Comparison of ENCODE assay signal across 8 cellular contexts in the genomic region with DNA sequence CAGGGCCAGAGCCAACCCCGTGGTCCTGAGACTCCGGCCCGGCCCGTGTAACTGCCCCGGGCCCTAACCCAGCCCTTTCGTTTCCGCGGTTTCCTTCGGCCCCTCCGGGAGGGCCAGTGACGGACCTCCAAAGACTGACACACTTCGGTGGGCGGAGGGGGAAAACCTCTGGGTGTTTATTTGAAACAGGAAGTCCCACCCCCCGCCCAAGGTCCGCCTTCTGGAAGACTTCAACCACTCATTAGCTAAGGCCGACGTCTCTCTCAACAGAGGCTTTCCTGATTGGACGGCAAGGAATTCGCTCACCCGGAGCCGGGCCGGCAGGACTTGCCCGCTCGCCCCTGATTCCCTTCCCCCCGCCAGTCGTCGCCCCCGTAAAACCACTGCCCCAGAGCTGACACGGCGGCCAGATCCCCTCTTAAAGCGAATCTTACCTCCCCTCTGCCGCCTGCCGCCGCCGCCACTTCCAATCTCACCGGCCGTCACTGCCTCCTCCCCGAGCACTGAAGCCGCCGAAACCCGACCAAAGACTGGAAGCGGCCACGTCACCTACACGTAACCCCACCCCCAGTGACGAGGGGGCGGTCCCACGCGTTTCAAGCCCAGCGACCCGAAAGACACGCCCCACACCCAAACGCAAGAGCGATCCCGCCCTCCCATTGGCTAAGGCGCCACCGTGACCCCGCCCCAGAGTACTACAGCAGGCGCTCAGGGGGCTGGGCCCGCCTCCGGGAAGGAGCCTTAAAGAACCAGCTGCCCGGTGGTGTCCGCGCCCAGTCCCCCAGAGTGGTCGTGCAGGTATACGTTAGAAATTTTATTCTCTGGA. TPM values are rescaled to one million over a fixed set of nuclear protein-coding genes. Genes with fewer than 3 reads are reported as not detected.
DNase-seq lines count a peak whose midpoint lies in the region; ATAC-seq, FAIRE-seq and TF ChIP-seq lines count a peak whose summit lies in the region.

A gene with protein sequence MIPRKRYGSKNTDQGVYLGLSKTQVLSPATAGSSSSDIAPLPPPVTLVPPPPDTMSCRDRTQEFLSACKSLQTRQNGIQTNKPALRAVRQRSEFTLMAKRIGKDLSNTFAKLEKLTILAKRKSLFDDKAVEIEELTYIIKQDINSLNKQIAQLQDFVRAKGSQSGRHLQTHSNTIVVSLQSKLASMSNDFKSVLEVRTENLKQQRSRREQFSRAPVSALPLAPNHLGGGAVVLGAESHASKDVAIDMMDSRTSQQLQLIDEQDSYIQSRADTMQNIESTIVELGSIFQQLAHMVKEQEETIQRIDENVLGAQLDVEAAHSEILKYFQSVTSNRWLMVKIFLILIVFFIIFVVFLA (minus strand): TSS at position 532 of the 826 bp plus-strand sequence. CDS start 808 bp downstream, outside the sequence.

- DNase-seq in AML-193 (lab: John Stamatoyannopoulos, UW) (peak; percentile 91 to 93), NCI-H510A treated with DMSO at 0.1 percent for 48 hours (lab: John Stamatoyannopoulos, UW) (peak; percentile 98), chondrocyte (ENCODE audit: low spot score) (peak; percentile 99), kidney (peak; percentile 100)
- DNase-seq in activated CD4-positive, alpha-beta T cell treated with anti-CD3 and anti-CD28 coated beads for 24 hours (ENCODE audit: low read depth in 2 of 2), result peak; percentile 99 to 100
- peak; percentile 100 for DNase-seq in stimulated activated CD4-positive, alpha-beta T cell treated with anti-CD3 and anti-CD28 coated beads, Interleukin-15, amount 100 ng/mL, for 24 hours

- H3K9me3 Mint-ChIP-seq in chondrocyte (ENCODE audit: low read depth), result no peaks in the 10 kb centered on the region

- peak within 1 kb of the TSS; percentile 100 for H3K27ac Mint-ChIP-seq in chondrocyte (ENCODE audit: unreplicated experiment)

- peak; percentile 82 for TF ChIP-seq POLR2A in GM19193 (IDR thresholded peaks at IDR 0.05; ENCODE audit: extremely low read depth, insufficient read depth, insufficient read length)

- H3K36me3 Mint-ChIP-seq in chondrocyte (ENCODE audit: low read depth), result peaks cover 14% of the 10 kb centered on the region

- peak within 1 kb of the TSS; percentile 98 to 99 for H3K27ac ChIP-seq in kidney (ENCODE audit: low read depth in 2 of 2, low read length in 2 of 2)

- peak within 1 kb of the TSS; percentile 94 to 99 for H3K9ac ChIP-seq in kidney (ENCODE audit: low read length in 2 of 2)

- H3K4me1 Mint-ChIP-seq in chondrocyte (ENCODE audit: low read depth), result peaks cover 34% of the 10 kb centered on the region

- intact Hi-C loops in kidney (cut with DNase I), result no loop called here

- H3K36me3 ChIP-seq in kidney (ENCODE audit: control insufficient read depth in 1 of 2, insufficient read depth in 2 of 2, low read length in 2 of 2), result peaks cover 15 to 32% of the 10 kb centered on the region in 2 donors

- peak; percentile 83 for ATAC-seq in HG03439 (IDR thresholded peaks at IDR 0.05; ENCODE audit: unreplicated experiment)

- no peaks in the 10 kb centered on the region for H3K27me3 Mint-ChIP-seq in chondrocyte (ENCODE audit: low read depth)

- peak within 1 kb of the TSS; percentile 100 for H3K4me3 Mint-ChIP-seq in chondrocyte (ENCODE audit: unreplicated experiment)

- peaks cover 6 to 16% of the 10 kb centered on the region in 2 donors for H3K4me1 ChIP-seq in kidney (ENCODE audit: control insufficient read depth in 1 of 2, insufficient read depth in 1 of 2, low read depth in 1 of 2, low read length in 2 of 2)

- FAIRE-seq in kidney (lab: Jason Lieb, UNC), result peak; percentile 84

- TF ChIP-seq CTCF in chondrocyte (IDR thresholded peaks at IDR 0.05) (peak; percentile 12), kidney (IDR thresholded peaks at IDR 0.05; ENCODE audit: borderline replicate concordance, extremely low read depth, insufficient read depth) (no peak)

- peak within 1 kb of the TSS; percentile 89 to 95 for H3K4me3 ChIP-seq in kidney (ENCODE audit: low read length in 2 of 2)

- no peaks in the 10 kb centered on the region for H3K9me3 ChIP-seq in kidney (ENCODE audit: control insufficient read depth in 1 of 2, low read length in 2 of 2)

RNA-seq across cellular contexts. Expression of the gene that starts here (rescaled TPM):
- total RNA-seq in chondrocyte (44.0 to 52.2 TPM (median 45.5 TPM) in 3 replicates), kidney (39.6 TPM)
- polyA plus RNA-seq in kidney (ENCODE audit: insufficient read depth, low read depth, low replicate concordance), result 44.6 TPM

Comparison
In these comparisons a context has a peak if more than half of its experiments do, and no peak if none do; other contexts are left out.
1. Peak in every context shown above with its lines: DNase-seq, ATAC-seq, H3K4me3 ChIP-seq and H3K27ac ChIP-seq.